Comparison of ENCODE assay signal across 1 cellular context in genomic region chr12:103273645-103274044, GRCh38.
TF ChIP-seq lines count a peak whose summit lies in the region.

No MANE protein-coding gene starts in this region.

TF ChIP-seq in GM23338, 12 proteins besides CTCF, POLR2A, EP300 and RAD21 (continued from another document):
- TF ChIP-seq REST (IDR thresholded peaks at IDR 0.05; ENCODE audit: unreplicated experiment) (no peak), ZNF331 (CRISPR knock-in tag; IDR thresholded peaks at IDR 0.05; ENCODE audit: low read depth) (no peak), STAT1 (IDR thresholded peaks at IDR 0.05; ENCODE audit: unreplicated experiment) (no peak), ZNF114 (CRISPR knock-in tag; IDR thresholded peaks at IDR 0.05) (no peak), EZH2phosphoT487 (IDR thresholded peaks at IDR 0.05; ENCODE audit: unreplicated experiment) (no peak)
- TF ChIP-seq, protein P1, sequence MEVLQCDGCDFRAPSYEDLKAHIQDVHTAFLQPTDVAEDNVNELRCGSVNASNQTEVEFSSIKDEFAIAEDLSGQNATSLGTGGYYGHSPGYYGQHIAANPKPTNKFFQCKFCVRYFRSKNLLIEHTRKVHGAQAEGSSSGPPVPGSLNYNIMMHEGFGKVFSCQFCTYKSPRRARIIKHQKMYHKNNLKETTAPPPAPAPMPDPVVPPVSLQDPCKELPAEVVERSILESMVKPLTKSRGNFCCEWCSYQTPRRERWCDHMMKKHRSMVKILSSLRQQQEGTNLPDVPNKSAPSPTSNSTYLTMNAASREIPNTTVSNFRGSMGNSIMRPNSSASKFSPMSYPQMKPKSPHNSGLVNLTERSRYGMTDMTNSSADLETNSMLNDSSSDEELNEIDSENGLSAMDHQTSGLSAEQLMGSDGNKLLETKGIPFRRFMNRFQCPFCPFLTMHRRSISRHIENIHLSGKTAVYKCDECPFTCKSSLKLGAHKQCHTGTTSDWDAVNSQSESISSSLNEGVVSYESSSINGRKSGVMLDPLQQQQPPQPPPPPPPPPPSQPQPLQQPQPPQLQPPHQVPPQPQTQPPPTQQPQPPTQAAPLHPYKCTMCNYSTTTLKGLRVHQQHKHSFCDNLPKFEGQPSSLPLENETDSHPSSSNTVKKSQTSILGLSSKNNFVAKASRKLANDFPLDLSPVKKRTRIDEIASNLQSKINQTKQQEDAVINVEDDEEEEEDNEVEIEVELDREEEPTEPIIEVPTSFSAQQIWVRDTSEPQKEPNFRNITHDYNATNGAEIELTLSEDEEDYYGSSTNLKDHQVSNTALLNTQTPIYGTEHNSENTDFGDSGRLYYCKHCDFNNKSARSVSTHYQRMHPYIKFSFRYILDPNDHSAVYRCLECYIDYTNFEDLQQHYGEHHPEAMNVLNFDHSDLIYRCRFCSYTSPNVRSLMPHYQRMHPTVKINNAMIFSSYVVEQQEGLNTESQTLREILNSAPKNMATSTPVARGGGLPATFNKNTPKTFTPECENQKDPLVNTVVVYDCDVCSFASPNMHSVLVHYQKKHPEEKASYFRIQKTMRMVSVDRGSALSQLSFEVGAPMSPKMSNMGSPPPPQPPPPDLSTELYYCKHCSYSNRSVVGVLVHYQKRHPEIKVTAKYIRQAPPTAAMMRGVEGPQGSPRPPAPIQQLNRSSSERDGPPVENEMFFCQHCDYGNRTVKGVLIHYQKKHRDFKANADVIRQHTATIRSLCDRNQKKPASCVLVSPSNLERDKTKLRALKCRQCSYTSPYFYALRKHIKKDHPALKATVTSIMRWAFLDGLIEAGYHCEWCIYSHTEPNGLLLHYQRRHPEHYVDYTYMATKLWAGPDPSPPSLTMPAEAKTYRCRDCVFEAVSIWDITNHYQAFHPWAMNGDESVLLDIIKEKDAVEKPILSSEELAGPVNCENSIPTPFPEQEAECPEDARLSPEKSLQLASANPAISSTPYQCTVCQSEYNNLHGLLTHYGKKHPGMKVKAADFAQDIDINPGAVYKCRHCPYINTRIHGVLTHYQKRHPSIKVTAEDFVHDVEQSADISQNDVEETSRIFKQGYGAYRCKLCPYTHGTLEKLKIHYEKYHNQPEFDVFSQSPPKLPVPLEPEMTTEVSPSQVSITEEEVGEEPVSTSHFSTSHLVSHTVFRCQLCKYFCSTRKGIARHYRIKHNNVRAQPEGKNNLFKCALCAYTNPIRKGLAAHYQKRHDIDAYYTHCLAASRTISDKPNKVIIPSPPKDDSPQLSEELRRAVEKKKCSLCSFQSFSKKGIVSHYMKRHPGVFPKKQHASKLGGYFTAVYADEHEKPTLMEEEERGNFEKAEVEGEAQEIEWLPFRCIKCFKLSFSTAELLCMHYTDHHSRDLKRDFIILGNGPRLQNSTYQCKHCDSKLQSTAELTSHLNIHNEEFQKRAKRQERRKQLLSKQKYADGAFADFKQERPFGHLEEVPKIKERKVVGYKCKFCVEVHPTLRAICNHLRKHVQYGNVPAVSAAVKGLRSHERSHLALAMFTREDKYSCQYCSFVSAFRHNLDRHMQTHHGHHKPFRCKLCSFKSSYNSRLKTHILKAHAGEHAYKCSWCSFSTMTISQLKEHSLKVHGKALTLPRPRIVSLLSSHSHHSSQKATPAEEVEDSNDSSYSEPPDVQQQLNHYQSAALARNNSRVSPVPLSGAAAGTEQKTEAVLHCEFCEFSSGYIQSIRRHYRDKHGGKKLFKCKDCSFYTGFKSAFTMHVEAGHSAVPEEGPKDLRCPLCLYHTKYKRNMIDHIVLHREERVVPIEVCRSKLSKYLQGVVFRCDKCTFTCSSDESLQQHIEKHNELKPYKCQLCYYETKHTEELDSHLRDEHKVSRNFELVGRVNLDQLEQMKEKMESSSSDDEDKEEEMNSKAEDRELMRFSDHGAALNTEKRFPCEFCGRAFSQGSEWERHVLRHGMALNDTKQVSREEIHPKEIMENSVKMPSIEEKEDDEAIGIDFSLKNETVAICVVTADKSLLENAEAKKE (CRISPR knock-in tag; IDR thresholded peaks at IDR 0.05) = no peak
- TF ChIP-seq, protein P2, sequence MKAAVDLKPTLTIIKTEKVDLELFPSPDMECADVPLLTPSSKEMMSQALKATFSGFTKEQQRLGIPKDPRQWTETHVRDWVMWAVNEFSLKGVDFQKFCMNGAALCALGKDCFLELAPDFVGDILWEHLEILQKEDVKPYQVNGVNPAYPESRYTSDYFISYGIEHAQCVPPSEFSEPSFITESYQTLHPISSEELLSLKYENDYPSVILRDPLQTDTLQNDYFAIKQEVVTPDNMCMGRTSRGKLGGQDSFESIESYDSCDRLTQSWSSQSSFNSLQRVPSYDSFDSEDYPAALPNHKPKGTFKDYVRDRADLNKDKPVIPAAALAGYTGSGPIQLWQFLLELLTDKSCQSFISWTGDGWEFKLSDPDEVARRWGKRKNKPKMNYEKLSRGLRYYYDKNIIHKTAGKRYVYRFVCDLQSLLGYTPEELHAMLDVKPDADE (IDR thresholded peaks at IDR 0.05) = no peak
